In genomic region chr7:133019590-133019989, GRCh38 we compare ENCODE assay signal across 3 cellular contexts.
TF ChIP-seq lines count a peak whose summit lies in the region.

No MANE protein-coding gene starts in this region.

TF ChIP-seq in HepG2, 621 proteins besides CTCF, POLR2A, EP300 and RAD21:
- TF ChIP-seq NR2F6 (IDR thresholded peaks at IDR 0.05) (peak; percentile 36; the same call in 1 of the 2 replicates), NR2F6 (CRISPR knock-in tag; IDR thresholded peaks at IDR 0.05) (no peak), TBP (CRISPR knock-in tag; IDR thresholded peaks at IDR 0.05) (no peak)

TF ChIP-seq in GM12878, 131 proteins besides CTCF, POLR2A, EP300 and RAD21:
- TF ChIP-seq USF2 (IDR thresholded peaks at IDR 0.05; ENCODE audit: borderline replicate concordance, low read depth, low read length): no peak
- no peak for TF ChIP-seq ZBTB40 (IDR thresholded peaks at IDR 0.05; ENCODE audit: borderline replicate concordance)
- no peak for TF ChIP-seq JUNB (IDR thresholded peaks at IDR 0.05)
- TF ChIP-seq PBX3 (IDR thresholded peaks at IDR 0.05; ENCODE audit: insufficient replicate concordance, low read depth, low read length): no peak
- peak; percentile 60; the same call in 1 of the 2 replicates for TF ChIP-seq NR2F1 (conservative IDR thresholded peaks at IDR 0.05)
- no peak for TF ChIP-seq EED (IDR thresholded peaks at IDR 0.05; ENCODE audit: low read depth)

TF ChIP-seq in endothelial cell of umbilical vein, 7 proteins besides CTCF, POLR2A, EP300 and RAD21:
- TF ChIP-seq EZH2 (IDR thresholded peaks at IDR 0.05; ENCODE audit: borderline replicate concordance, low read depth, low read length, severe bottlenecking): no peak
- no peak for TF ChIP-seq MYC (IDR thresholded peaks at IDR 0.05; ENCODE audit: low read depth, low read length)
- no peak for TF ChIP-seq GATA2 (IDR thresholded peaks at IDR 0.05; ENCODE audit: insufficient read depth, insufficient read length, low read depth, low read length)
- TF ChIP-seq POLR2AphosphoS5 (IDR thresholded peaks at IDR 0.05; ENCODE audit: insufficient read depth, low read depth, low read length): no peak
- TF ChIP-seq FOS (IDR thresholded peaks at IDR 0.05; ENCODE audit: borderline replicate concordance, insufficient read depth, low read length): no peak
- TF ChIP-seq JUN (IDR thresholded peaks at IDR 0.05; ENCODE audit: borderline replicate concordance, insufficient read depth, insufficient read length, low read depth): no peak
- no peak for TF ChIP-seq MAX (IDR thresholded peaks at IDR 0.05; ENCODE audit: insufficient read depth, insufficient read length)
